1 cellular context compared by ENCODE assay signal in the genomic region with DNA sequence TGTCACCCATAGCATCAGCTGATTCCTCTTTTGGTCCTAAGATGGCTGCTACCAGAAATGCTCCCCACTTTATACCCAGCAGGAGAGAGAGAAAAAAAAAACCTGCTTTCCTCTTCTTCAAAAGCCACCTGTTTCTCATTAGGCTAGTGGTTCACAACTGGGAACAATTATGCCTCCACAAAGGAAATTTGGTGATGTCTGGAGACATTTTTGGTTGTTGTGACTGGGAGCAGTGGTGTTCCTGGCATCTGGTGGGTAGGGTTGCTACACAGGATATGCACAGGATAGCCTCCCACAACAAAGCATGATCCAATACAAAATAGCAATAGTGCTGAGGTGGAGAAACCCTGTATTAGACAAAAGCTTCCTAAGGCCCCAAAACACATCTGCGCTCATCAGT.
TF ChIP-seq lines count a peak whose summit lies in the region.

No MANE protein-coding gene starts in this region.

TF ChIP-seq in GM23338, 12 proteins besides CTCF, POLR2A, EP300 and RAD21 (continued from another document):
- TF ChIP-seq, protein P1, sequence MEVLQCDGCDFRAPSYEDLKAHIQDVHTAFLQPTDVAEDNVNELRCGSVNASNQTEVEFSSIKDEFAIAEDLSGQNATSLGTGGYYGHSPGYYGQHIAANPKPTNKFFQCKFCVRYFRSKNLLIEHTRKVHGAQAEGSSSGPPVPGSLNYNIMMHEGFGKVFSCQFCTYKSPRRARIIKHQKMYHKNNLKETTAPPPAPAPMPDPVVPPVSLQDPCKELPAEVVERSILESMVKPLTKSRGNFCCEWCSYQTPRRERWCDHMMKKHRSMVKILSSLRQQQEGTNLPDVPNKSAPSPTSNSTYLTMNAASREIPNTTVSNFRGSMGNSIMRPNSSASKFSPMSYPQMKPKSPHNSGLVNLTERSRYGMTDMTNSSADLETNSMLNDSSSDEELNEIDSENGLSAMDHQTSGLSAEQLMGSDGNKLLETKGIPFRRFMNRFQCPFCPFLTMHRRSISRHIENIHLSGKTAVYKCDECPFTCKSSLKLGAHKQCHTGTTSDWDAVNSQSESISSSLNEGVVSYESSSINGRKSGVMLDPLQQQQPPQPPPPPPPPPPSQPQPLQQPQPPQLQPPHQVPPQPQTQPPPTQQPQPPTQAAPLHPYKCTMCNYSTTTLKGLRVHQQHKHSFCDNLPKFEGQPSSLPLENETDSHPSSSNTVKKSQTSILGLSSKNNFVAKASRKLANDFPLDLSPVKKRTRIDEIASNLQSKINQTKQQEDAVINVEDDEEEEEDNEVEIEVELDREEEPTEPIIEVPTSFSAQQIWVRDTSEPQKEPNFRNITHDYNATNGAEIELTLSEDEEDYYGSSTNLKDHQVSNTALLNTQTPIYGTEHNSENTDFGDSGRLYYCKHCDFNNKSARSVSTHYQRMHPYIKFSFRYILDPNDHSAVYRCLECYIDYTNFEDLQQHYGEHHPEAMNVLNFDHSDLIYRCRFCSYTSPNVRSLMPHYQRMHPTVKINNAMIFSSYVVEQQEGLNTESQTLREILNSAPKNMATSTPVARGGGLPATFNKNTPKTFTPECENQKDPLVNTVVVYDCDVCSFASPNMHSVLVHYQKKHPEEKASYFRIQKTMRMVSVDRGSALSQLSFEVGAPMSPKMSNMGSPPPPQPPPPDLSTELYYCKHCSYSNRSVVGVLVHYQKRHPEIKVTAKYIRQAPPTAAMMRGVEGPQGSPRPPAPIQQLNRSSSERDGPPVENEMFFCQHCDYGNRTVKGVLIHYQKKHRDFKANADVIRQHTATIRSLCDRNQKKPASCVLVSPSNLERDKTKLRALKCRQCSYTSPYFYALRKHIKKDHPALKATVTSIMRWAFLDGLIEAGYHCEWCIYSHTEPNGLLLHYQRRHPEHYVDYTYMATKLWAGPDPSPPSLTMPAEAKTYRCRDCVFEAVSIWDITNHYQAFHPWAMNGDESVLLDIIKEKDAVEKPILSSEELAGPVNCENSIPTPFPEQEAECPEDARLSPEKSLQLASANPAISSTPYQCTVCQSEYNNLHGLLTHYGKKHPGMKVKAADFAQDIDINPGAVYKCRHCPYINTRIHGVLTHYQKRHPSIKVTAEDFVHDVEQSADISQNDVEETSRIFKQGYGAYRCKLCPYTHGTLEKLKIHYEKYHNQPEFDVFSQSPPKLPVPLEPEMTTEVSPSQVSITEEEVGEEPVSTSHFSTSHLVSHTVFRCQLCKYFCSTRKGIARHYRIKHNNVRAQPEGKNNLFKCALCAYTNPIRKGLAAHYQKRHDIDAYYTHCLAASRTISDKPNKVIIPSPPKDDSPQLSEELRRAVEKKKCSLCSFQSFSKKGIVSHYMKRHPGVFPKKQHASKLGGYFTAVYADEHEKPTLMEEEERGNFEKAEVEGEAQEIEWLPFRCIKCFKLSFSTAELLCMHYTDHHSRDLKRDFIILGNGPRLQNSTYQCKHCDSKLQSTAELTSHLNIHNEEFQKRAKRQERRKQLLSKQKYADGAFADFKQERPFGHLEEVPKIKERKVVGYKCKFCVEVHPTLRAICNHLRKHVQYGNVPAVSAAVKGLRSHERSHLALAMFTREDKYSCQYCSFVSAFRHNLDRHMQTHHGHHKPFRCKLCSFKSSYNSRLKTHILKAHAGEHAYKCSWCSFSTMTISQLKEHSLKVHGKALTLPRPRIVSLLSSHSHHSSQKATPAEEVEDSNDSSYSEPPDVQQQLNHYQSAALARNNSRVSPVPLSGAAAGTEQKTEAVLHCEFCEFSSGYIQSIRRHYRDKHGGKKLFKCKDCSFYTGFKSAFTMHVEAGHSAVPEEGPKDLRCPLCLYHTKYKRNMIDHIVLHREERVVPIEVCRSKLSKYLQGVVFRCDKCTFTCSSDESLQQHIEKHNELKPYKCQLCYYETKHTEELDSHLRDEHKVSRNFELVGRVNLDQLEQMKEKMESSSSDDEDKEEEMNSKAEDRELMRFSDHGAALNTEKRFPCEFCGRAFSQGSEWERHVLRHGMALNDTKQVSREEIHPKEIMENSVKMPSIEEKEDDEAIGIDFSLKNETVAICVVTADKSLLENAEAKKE (CRISPR knock-in tag; IDR thresholded peaks at IDR 0.05) = no peak
- TF ChIP-seq, protein P2, sequence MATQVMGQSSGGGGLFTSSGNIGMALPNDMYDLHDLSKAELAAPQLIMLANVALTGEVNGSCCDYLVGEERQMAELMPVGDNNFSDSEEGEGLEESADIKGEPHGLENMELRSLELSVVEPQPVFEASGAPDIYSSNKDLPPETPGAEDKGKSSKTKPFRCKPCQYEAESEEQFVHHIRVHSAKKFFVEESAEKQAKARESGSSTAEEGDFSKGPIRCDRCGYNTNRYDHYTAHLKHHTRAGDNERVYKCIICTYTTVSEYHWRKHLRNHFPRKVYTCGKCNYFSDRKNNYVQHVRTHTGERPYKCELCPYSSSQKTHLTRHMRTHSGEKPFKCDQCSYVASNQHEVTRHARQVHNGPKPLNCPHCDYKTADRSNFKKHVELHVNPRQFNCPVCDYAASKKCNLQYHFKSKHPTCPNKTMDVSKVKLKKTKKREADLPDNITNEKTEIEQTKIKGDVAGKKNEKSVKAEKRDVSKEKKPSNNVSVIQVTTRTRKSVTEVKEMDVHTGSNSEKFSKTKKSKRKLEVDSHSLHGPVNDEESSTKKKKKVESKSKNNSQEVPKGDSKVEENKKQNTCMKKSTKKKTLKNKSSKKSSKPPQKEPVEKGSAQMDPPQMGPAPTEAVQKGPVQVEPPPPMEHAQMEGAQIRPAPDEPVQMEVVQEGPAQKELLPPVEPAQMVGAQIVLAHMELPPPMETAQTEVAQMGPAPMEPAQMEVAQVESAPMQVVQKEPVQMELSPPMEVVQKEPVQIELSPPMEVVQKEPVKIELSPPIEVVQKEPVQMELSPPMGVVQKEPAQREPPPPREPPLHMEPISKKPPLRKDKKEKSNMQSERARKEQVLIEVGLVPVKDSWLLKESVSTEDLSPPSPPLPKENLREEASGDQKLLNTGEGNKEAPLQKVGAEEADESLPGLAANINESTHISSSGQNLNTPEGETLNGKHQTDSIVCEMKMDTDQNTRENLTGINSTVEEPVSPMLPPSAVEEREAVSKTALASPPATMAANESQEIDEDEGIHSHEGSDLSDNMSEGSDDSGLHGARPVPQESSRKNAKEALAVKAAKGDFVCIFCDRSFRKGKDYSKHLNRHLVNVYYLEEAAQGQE (IDR thresholded peaks at IDR 0.05; ENCODE audit: unreplicated experiment) = no peak
- no peak for TF ChIP-seq NANOG (IDR thresholded peaks at IDR 0.05; ENCODE audit: borderline replicate concordance)
- TF ChIP-seq ZNF331 (CRISPR knock-in tag; IDR thresholded peaks at IDR 0.05; ENCODE audit: low read depth) = no peak
- TF ChIP-seq EZH2 (IDR thresholded peaks at IDR 0.05; ENCODE audit: low read depth, unreplicated experiment) = no peak
- no peak for TF ChIP-seq EZH2phosphoT487 (IDR thresholded peaks at IDR 0.05; ENCODE audit: unreplicated experiment)
- TF ChIP-seq POLR2AphosphoS5 (IDR thresholded peaks at IDR 0.05; ENCODE audit: low read depth) = no peak
- no peak for TF ChIP-seq ZNF114 (CRISPR knock-in tag; IDR thresholded peaks at IDR 0.05)
- TF ChIP-seq CREB1 (CRISPR knock-in tag; IDR thresholded peaks at IDR 0.05; ENCODE audit: low read depth) = no peak
- no peak for TF ChIP-seq JUNB (IDR thresholded peaks at IDR 0.05; ENCODE audit: unreplicated experiment)
